12 cellular contexts compared by ENCODE assay signal in genomic region chr1:212289262-212290077, GRCh38. TPM values are rescaled to one million over a fixed set of nuclear protein-coding genes. Genes with fewer than 3 reads are reported as not detected.
A peak's percentile ranks its signal among the peaks of the same experiment; 100 is the strongest.
DNase-seq lines count a peak whose midpoint lies in the region; ATAC-seq and TF ChIP-seq lines count a peak whose summit lies in the region.
"Had no signal": no experiment of that assay in that cellular context is flagged by ENCODE, and none has a peak within 500 bp of the region (broad histone marks: within the 10 kb centered on the region; RNA-seq: fewer than 3 reads in every experiment).

No MANE protein-coding gene starts in this region.

- H2AFZ ChIP-seq in OCI-LY1 (ENCODE audit: low read length) (no peak overlapping the region), SK-N-SH (ENCODE audit: low read depth) (no peak overlapping the region)

- no peak for TF ChIP-seq RAD21 in SK-N-SH (IDR thresholded peaks at IDR 0.05; ENCODE audit: low read length)

- H3K4me1 Mint-ChIP-seq in activated naive CD4-positive, alpha-beta T cell treated with anti-CD3 and anti-CD28 coated beads, Interleukin-2, amount 10 ng/mL, durations not matched to agents 7 days and 5 days = peaks cover 61% of the 10 kb centered on the region

- no peaks in the 10 kb centered on the region for H4K20me1 ChIP-seq in OCI-LY1 (ENCODE audit: insufficient read depth, low read length)
- H4K20me1 ChIP-seq in SK-N-SH (ENCODE audit: insufficient read depth) = peaks cover 13% of the 10 kb centered on the region; the same call in 1 of the 2 replicates

- peak overlapping the region; percentile 19 for H3K27ac Mint-ChIP-seq in activated naive CD4-positive, alpha-beta T cell treated with anti-CD3 and anti-CD28 coated beads, Interleukin-2, amount 10 ng/mL, durations not matched to agents 7 days and 5 days
- H3K27ac Mint-ChIP-seq in activated naive CD4-positive, alpha-beta T cell treated with anti-CD3 and anti-CD28 coated beads, Interleukin-2, amount 50 U/mL, for 72 hours = no peak overlapping the region

- H3K9me2 ChIP-seq in OCI-LY1 (ENCODE audit: low read depth, low read length) = no peaks in the 10 kb centered on the region
- no peaks in the 10 kb centered on the region for H3K9me2 ChIP-seq in SK-N-SH

- TF ChIP-seq EP300 in esophagus muscularis mucosa (IDR thresholded peaks at IDR 0.05) (no peak), SK-N-SH (IDR thresholded peaks at IDR 0.05; ENCODE audit: borderline replicate concordance in 1 of 2, low read depth in 1 of 2, low read length in 1 of 2) (no peak)

- DNase-seq in activated naive CD4-positive, alpha-beta T cell treated with anti-CD3 and anti-CD28 coated beads, Interleukin-2, amount 10 ng/mL, durations not matched to agents 7 days and 5 days = no peak
- no peak for DNase-seq in activated naive CD4-positive, alpha-beta T cell treated with anti-CD3 and anti-CD28 coated beads, Interleukin-2, amount 50 U/mL, for 72 hours (ENCODE audit: low spot score in 2 of 2)
- DNase-seq in esophagus muscularis mucosa (ENCODE audit: extremely low spot score) (no peak), thoracic aorta (ENCODE audit: low spot score) (no peak), NCI-H1436 treated with DMSO at 0.1 percent for 48 hours (lab: John Stamatoyannopoulos, UW) (no peak), SK-N-SH (no peak), NCI-H128 (lab: John Stamatoyannopoulos, UW; ENCODE audit: unreplicated experiment) (no peak)
- DNase-seq: activated gamma-delta T cell treated with Interleukin-2 at 50 U/mL for 16 hours; NCI-H1930; ovary; stimulated activated CD4-positive, alpha-beta T cell treated with anti-CD3 and anti-CD28 coated beads, Interleukin-2, amount 100 ng/mL, for 24 hours had no signal

- CTCF ChIA-PET in activated naive CD4-positive, alpha-beta T cell treated with anti-CD3 and anti-CD28 coated beads, Interleukin-2, amount 10 ng/mL, durations not matched to agents 7 days and 5 days (lab: Charles Lee) = interaction anchor here (0.6 to 3.9 kb wide), 5 partner anchors 33 to 235 kb away, joined by 3 to 37 read pairs (median 4); no protein-coding TSS in a partner anchor
- CTCF ChIA-PET in SK-N-SH (lab: Yijun Ruan, JAX) = interaction anchor here (0.6 to 7.9 kb wide), 2 partner anchors 218 to 230 kb away, joined by 3 to 103 read pairs; no protein-coding TSS in a partner anchor

- H3K27ac ChIP-seq in OCI-LY1 (ENCODE audit: low read depth, low read length, poor library complexity, severe bottlenecking) (peak overlapping the region; percentile 52), esophagus muscularis mucosa (replicated peaks in 1 of 4) (peak overlapping the region in 3 of 4 donors; percentile 0 to 100 (median 1)), thoracic aorta (peak overlapping the region in 1 of 2 donors; percentile 37), SK-N-SH (ENCODE audit: low read depth in 2 of 2, low read length in 1 of 2) (peak overlapping the region in 1 of 2 experiments; percentile 25; a peak in 1 of 4 replicates)
- H3K27ac ChIP-seq: ovary had no signal

- TF ChIP-seq CTCF in OCI-LY1 (IDR thresholded peaks at IDR 0.05; ENCODE audit: low read length) (no peak), esophagus muscularis mucosa (IDR thresholded peaks at IDR 0.05) (no peak), thoracic aorta (IDR thresholded peaks at IDR 0.05) (no peak), SK-N-SH (IDR thresholded peaks at IDR 0.05) (no peak)

- H3K36me3 ChIP-seq in OCI-LY1 (ENCODE audit: insufficient read depth, low read length) = peaks cover 4% of the 10 kb centered on the region; the same call in 1 of the 2 replicates
- no peaks in the 10 kb centered on the region for H3K36me3 ChIP-seq in esophagus muscularis mucosa
- no peaks in the 10 kb centered on the region for H3K36me3 ChIP-seq in thoracic aorta
- no peaks in the 10 kb centered on the region for H3K36me3 ChIP-seq in SK-N-SH (replicated peaks in 1 of 2; ENCODE audit: control insufficient read depth in 1 of 2, insufficient read depth in 2 of 2, low read length in 1 of 2)
- H3K36me3 ChIP-seq: ovary had no signal

- H3K36me3 Mint-ChIP-seq in activated naive CD4-positive, alpha-beta T cell treated with anti-CD3 and anti-CD28 coated beads, Interleukin-2, amount 10 ng/mL, durations not matched to agents 7 days and 5 days = peaks cover 41% of the 10 kb centered on the region
- H3K36me3 Mint-ChIP-seq in activated naive CD4-positive, alpha-beta T cell treated with anti-CD3 and anti-CD28 coated beads, Interleukin-2, amount 50 U/mL, for 72 hours = peaks cover 7 to 13% of the 10 kb centered on the region in 2 donors

- peak overlapping the region; percentile 61 for H3K4me3 Mint-ChIP-seq in activated naive CD4-positive, alpha-beta T cell treated with anti-CD3 and anti-CD28 coated beads, Interleukin-2, amount 10 ng/mL, durations not matched to agents 7 days and 5 days

- POLR2A ChIA-PET in SK-N-SH (lab: Yijun Ruan, JAX) = no interaction called here

- H3K27me3 ChIP-seq in OCI-LY1 (ENCODE audit: insufficient read depth, low read length) (no peaks in the 10 kb centered on the region), esophagus muscularis mucosa (no peaks in the 10 kb centered on the region), thoracic aorta (replicated peaks; ENCODE audit: insufficient read depth) (no peaks in the 10 kb centered on the region), SK-N-SH (ENCODE audit: insufficient read depth) (no peaks in the 10 kb centered on the region)
- H3K27me3 ChIP-seq: ovary had no signal

- TF ChIP-seq POLR2A in esophagus muscularis mucosa (IDR thresholded peaks at IDR 0.05; ENCODE audit: low read depth) = no peak

- H3K4me3 ChIP-seq in OCI-LY1 (ENCODE audit: low read depth, low read length, poor library complexity, severe bottlenecking) (peak overlapping the region; percentile 38), esophagus muscularis mucosa (peak overlapping the region in 3 of 4 donors; percentile 2 to 90 (median 13)), thoracic aorta (peak overlapping the region; percentile 41), SK-N-SH (ENCODE audit: low read depth in 2 of 2, low read length in 1 of 2) (no peak overlapping the region)
- H3K4me3 ChIP-seq: ovary had no signal

- peak overlapping the region; percentile 64 for H3K4me2 ChIP-seq in OCI-LY1 (ENCODE audit: low read length)
- H3K4me2 ChIP-seq in SK-N-SH = no peak overlapping the region

- intact Hi-C loops in esophagus muscularis mucosa (cut with DNase I) = loop anchor here (5.0 kb wide), 2 partner anchors 78 to 163 kb away; no protein-coding TSS in a partner anchor

- H3K27me3 Mint-ChIP-seq in activated naive CD4-positive, alpha-beta T cell treated with anti-CD3 and anti-CD28 coated beads, Interleukin-2, amount 10 ng/mL, durations not matched to agents 7 days and 5 days = peaks cover 6% of the 10 kb centered on the region

- H3K9me3 ChIP-seq in OCI-LY1 (ENCODE audit: low read length) (no peaks in the 10 kb centered on the region), esophagus muscularis mucosa (no peaks in the 10 kb centered on the region), thoracic aorta (no peaks in the 10 kb centered on the region), SK-N-SH (no peaks in the 10 kb centered on the region)
- H3K9me3 ChIP-seq: ovary had no signal

- no peaks in the 10 kb centered on the region for H3K9me3 Mint-ChIP-seq in activated naive CD4-positive, alpha-beta T cell treated with anti-CD3 and anti-CD28 coated beads, Interleukin-2, amount 10 ng/mL, durations not matched to agents 7 days and 5 days
- H3K9me3 Mint-ChIP-seq in activated naive CD4-positive, alpha-beta T cell treated with anti-CD3 and anti-CD28 coated beads, Interleukin-2, amount 50 U/mL, for 72 hours = no peaks in the 10 kb centered on the region

- H3F3A ChIP-seq in OCI-LY1 (ENCODE audit: insufficient read depth, low read length) = no peaks in the 10 kb centered on the region
- H3F3A ChIP-seq in SK-N-SH (replicated peaks; ENCODE audit: insufficient read depth) = peaks cover 24% of the 10 kb centered on the region

- H3K79me2 ChIP-seq in OCI-LY1 (ENCODE audit: insufficient read depth, low read length) (peaks cover 82% of the 10 kb centered on the region), SK-N-SH (ENCODE audit: insufficient read depth) (peaks cover 42% of the 10 kb centered on the region)

- H3K9ac ChIP-seq in OCI-LY1 (ENCODE audit: low read length) = peak overlapping the region; percentile 29; the same call in 1 of the 2 replicates
- no peak overlapping the region for H3K9ac ChIP-seq in SK-N-SH

- WGBS in esophagus muscularis mucosa = 58% methylated on average over 4 of the region's 4 CpGs
- 89% methylated on average over 4 of the region's 4 CpGs for WGBS in SK-N-SH (ENCODE audit: low lambda C conversion rate)

- peaks cover 63% of the 10 kb centered on the region for H3K4me1 ChIP-seq in OCI-LY1 (ENCODE audit: insufficient read depth, low read length, severe bottlenecking)
- peaks cover 63 to 71% (median 70%) of the 10 kb centered on the region in 4 donors for H3K4me1 ChIP-seq in esophagus muscularis mucosa
- peaks cover 55 to 65% of the 10 kb centered on the region in 2 donors for H3K4me1 ChIP-seq in thoracic aorta (ENCODE audit: control insufficient read depth in 1 of 2, low read depth in 2 of 2)
- peaks cover 7 to 32% of the 10 kb centered on the region in 2 experiments; a peak in 3 of 4 replicates for H3K4me1 ChIP-seq in SK-N-SH (ENCODE audit: control insufficient read depth in 1 of 2, insufficient read depth in 2 of 2, low read depth in 1 of 2, low read length in 1 of 2)

- ATAC-seq in activated naive CD4-positive, alpha-beta T cell treated with anti-CD3 and anti-CD28 coated beads, Interleukin-2, amount 50 U/mL, for 72 hours = no peak
- no peak for ATAC-seq in thoracic aorta (ENCODE audit: insufficient number of reproducible peaks, low FRiP score, low read depth)

TF ChIP-seq in SK-N-SH, 30 proteins besides CTCF, POLR2A, EP300 and RAD21 (continues in another document):
- no peak for TF ChIP-seq SMC3 (IDR thresholded peaks at IDR 0.05; ENCODE audit: low read depth, low read length)
- TF ChIP-seq, protein P1, sequence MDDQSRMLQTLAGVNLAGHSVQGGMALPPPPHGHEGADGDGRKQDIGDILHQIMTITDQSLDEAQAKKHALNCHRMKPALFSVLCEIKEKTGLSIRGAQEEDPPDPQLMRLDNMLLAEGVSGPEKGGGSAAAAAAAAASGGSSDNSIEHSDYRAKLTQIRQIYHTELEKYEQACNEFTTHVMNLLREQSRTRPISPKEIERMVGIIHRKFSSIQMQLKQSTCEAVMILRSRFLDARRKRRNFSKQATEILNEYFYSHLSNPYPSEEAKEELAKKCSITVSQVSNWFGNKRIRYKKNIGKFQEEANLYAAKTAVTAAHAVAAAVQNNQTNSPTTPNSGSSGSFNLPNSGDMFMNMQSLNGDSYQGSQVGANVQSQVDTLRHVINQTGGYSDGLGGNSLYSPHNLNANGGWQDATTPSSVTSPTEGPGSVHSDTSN (IDR thresholded peaks at IDR 0.05) = no peak
- no peak for TF ChIP-seq TAF1 (IDR thresholded peaks at IDR 0.05; ENCODE audit: borderline replicate concordance, low read depth, low read length)

RNA-seq across cellular contexts. Expression of gene PPP2R5A, which starts 4.3 kb away (rescaled TPM):
- 10 to 100 TPM; 28.1 to 33.1 TPM for total RNA-seq in activated naive CD4-positive, alpha-beta T cell treated with anti-CD3 and anti-CD28 coated beads, Interleukin-2, amount 50 U/mL, for 72 hours
- 10 to 100 TPM; 57.0 to 63.5 (median 58.9) TPM for total RNA-seq in esophagus muscularis mucosa
- total RNA-seq in thoracic aorta = 10 to 100 TPM; 46.1 to 50.6 TPM
- polyA plus RNA-seq in SK-N-SH (2012; rRNA removed) = 5.4 and 6.1 TPM in 2 replicates
- 7.9 and 8.7 TPM in 2 replicates for polyA plus RNA-seq in SK-N-SH (2012; cell fraction: cytosol; rRNA removed)
- polyA plus RNA-seq in SK-N-SH (2012; cell fraction: nucleus; rRNA removed) = 3.9 and 6.1 TPM in 2 replicates

Comparison
In these comparisons a context has a peak if more than half of its experiments do, and no peak if none do; other contexts are left out.
1. H3K4me3 ChIP-seq: peak in OCI-LY1 (single experiment), esophagus muscularis mucosa (3 of 4) and thoracic aorta (single experiment); none in SK-N-SH (0 of 2).